In the genomic region with DNA sequence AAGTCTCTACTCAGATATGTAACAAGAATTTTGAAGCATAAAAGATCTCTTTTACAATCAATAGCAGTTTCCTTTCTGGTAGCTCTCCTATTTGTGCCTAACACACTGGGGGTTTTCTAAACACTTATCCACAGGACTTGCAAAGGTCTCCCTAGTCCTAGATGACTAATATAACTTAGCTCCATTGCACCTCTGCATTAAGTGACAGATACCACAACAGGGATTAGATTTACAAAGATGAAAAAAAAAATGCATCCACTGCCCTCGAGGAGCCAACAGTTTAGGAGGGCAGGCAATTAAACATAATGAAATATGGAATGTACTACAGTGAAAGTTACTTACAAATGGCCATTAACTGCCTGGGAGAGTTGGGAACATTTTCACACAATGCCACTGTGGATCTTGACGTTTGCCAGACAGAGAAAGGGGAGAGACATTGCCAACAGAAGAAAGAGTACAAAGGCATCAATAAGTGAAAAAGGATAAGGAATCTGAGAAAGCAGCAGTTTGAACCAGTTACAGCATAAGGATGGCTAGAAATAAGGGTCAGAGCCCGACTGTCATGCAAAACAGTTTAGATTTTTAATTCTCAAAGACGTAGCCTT, we compare ENCODE assay signal across 1 cellular context.
TF ChIP-seq lines count a peak whose summit lies in the region.

No MANE protein-coding gene starts in this region.

TF ChIP-seq in HEK293, 187 proteins besides CTCF, POLR2A, EP300 and RAD21 (continued from another document):
- TF ChIP-seq, protein P1, sequence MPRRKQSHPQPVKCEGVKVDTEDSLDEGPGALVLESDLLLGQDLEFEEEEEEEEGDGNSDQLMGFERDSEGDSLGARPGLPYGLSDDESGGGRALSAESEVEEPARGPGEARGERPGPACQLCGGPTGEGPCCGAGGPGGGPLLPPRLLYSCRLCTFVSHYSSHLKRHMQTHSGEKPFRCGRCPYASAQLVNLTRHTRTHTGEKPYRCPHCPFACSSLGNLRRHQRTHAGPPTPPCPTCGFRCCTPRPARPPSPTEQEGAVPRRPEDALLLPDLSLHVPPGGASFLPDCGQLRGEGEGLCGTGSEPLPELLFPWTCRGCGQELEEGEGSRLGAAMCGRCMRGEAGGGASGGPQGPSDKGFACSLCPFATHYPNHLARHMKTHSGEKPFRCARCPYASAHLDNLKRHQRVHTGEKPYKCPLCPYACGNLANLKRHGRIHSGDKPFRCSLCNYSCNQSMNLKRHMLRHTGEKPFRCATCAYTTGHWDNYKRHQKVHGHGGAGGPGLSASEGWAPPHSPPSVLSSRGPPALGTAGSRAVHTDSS (tag by site-specific recombination; IDR thresholded peaks at IDR 0.05), result no peak
- TF ChIP-seq GLIS1 (tag by site-specific recombination; IDR thresholded peaks at IDR 0.05), result peak; percentile 81
- TF ChIP-seq, protein P2, sequence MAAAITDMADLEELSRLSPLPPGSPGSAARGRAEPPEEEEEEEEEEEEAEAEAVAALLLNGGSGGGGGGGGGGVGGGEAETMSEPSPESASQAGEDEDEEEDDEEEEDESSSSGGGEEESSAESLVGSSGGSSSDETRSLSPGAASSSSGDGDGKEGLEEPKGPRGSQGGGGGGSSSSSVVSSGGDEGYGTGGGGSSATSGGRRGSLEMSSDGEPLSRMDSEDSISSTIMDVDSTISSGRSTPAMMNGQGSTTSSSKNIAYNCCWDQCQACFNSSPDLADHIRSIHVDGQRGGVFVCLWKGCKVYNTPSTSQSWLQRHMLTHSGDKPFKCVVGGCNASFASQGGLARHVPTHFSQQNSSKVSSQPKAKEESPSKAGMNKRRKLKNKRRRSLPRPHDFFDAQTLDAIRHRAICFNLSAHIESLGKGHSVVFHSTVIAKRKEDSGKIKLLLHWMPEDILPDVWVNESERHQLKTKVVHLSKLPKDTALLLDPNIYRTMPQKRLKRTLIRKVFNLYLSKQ (tag by site-specific recombination; IDR thresholded peaks at IDR 0.05; ENCODE audit: borderline replicate concordance), result no peak
- no peak for TF ChIP-seq ZNF211 (tag by site-specific recombination; IDR thresholded peaks at IDR 0.05; ENCODE audit: low read depth)
- no peak for TF ChIP-seq SCRT1 (tag by site-specific recombination; IDR thresholded peaks at IDR 0.05; ENCODE audit: borderline replicate concordance)
- no peak for TF ChIP-seq ZNF843 (tag by site-specific recombination; IDR thresholded peaks at IDR 0.05)
- no peak for TF ChIP-seq ZNF311 (tag by site-specific recombination; IDR thresholded peaks at IDR 0.05; ENCODE audit: borderline replicate concordance)
- TF ChIP-seq ZNF677 (tag by site-specific recombination; IDR thresholded peaks at IDR 0.05), result no peak
- 0 out of 2 replicates have a peak, but pooled peaks have one; percentile 16 for TF ChIP-seq TRIM28 (IDR thresholded peaks at IDR 0.05; ENCODE audit: borderline replicate concordance, low read length)
- TF ChIP-seq KLF7 (tag by site-specific recombination; IDR thresholded peaks at IDR 0.05; ENCODE audit: borderline replicate concordance), result no peak
- TF ChIP-seq KLF8 (tag by site-specific recombination; IDR thresholded peaks at IDR 0.05), result no peak
- TF ChIP-seq ZNF654 (tag by site-specific recombination; IDR thresholded peaks at IDR 0.05; ENCODE audit: low read depth), result no peak
- no peak for TF ChIP-seq ZSCAN23 (tag by site-specific recombination; IDR thresholded peaks at IDR 0.05)
- TF ChIP-seq, protein P3, sequence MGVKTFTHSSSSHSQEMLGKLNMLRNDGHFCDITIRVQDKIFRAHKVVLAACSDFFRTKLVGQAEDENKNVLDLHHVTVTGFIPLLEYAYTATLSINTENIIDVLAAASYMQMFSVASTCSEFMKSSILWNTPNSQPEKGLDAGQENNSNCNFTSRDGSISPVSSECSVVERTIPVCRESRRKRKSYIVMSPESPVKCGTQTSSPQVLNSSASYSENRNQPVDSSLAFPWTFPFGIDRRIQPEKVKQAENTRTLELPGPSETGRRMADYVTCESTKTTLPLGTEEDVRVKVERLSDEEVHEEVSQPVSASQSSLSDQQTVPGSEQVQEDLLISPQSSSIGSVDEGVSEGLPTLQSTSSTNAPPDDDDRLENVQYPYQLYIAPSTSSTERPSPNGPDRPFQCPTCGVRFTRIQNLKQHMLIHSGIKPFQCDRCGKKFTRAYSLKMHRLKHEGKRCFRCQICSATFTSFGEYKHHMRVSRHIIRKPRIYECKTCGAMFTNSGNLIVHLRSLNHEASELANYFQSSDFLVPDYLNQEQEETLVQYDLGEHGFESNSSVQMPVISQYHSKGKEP (tag by site-specific recombination; IDR thresholded peaks at IDR 0.05), result peak; percentile 93
TF ChIP-seq in HEK293: peak in this region for 5.
